Comparison of ENCODE assay signal across 14 cellular contexts in genomic region chr4:85153221-85153620, GRCh38.
DNase-seq lines count a peak whose midpoint lies in the region; FAIRE-seq and TF ChIP-seq lines count a peak whose summit lies in the region.
"Had no signal": no experiment of that assay in that cellular context is flagged by ENCODE, and none has a peak within 500 bp of the region (broad histone marks: within the 10 kb centered on the region; RNA-seq: fewer than 3 reads in every experiment).

No MANE protein-coding gene starts in this region.

- H3K4me3 ChIP-seq in HFF-Myc (replicated peaks; ENCODE audit: low read depth, low read length) (no peak overlapping the region), bronchial epithelial cell (ENCODE audit: low read depth, low read length) (no peak overlapping the region), fibroblast of the aortic adventitia (ENCODE audit: low read depth, low read length) (no peak overlapping the region)
- H3K4me3 ChIP-seq: PC-9 had no signal

- no peaks in the 10 kb centered on the region for H3K27me3 ChIP-seq in bronchial epithelial cell (ENCODE audit: control insufficient read depth, insufficient read depth, low read length)

- FAIRE-seq in bronchial epithelial cell (lab: Jason Lieb, UNC): no peak
- FAIRE-seq: D721Med had no signal

- TF ChIP-seq CTCF in AG09319 (IDR thresholded peaks at IDR 0.05; ENCODE audit: low read depth, low read length) (no peak), HFF-Myc (IDR thresholded peaks at IDR 0.05; ENCODE audit: low read depth, low read length, missing control alignments) (no peak), bronchial epithelial cell (IDR thresholded peaks at IDR 0.05; ENCODE audit: insufficient read depth, low read length, severe bottlenecking) (no peak), fibroblast of the aortic adventitia (IDR thresholded peaks at IDR 0.05; ENCODE audit: insufficient read depth, low read length) (no peak)

- H3K36me3 ChIP-seq in bronchial epithelial cell (ENCODE audit: control insufficient read depth, insufficient read depth, low read length): no peaks in the 10 kb centered on the region

- DNase-seq in AG09319 (ENCODE audit: extremely low read depth, low read depth) (peak; percentile 19), HFF-Myc (ENCODE audit: extremely low read depth, low read depth) (peak; percentile 17), bronchial epithelial cell (ENCODE audit: low read depth) (peak; percentile 83), fibroblast of the aortic adventitia (ENCODE audit: low read depth) (peak; percentile 3), epidermal melanocyte (ENCODE audit: insufficient read length, low spot score) (no peak)
- no peak for DNase-seq in activated CD4-positive, CD25-positive, alpha-beta regulatory T cell (lab: John Stamatoyannopoulos, UW)
- DNase-seq in stimulated activated CD4-positive, alpha-beta T cell treated with anti-CD3 and anti-CD28 coated beads, Interleukin-2, amount 100 ng/mL, for 48 hours: no peak
- DNase-seq: CD4-positive, CD25-positive, alpha-beta regulatory T cell; GF-D8; NCI-H2107; NCI-H446 treated with DMSO at 0.1 percent for 48 hours; NCI-H748 treated with DMSO at 0.1 percent for 48 hours; PC-9 had no signal

Comparison
In these comparisons a context has a peak if more than half of its experiments do, and no peak if none do; other contexts are left out.
1. DNase-seq: peak in AG09319 (single experiment), HFF-Myc (single experiment), bronchial epithelial cell (single experiment) and fibroblast of the aortic adventitia (single experiment); none in activated CD4-positive, CD25-positive, alpha-beta regulatory T cell (0 of 4), stimulated activated CD4-positive, alpha-beta T cell treated with anti-CD3 and anti-CD28 coated beads, Interleukin-2, amount 100 ng/mL, for 48 hours (0 of 2) and epidermal melanocyte (single experiment).